In the genomic region with DNA sequence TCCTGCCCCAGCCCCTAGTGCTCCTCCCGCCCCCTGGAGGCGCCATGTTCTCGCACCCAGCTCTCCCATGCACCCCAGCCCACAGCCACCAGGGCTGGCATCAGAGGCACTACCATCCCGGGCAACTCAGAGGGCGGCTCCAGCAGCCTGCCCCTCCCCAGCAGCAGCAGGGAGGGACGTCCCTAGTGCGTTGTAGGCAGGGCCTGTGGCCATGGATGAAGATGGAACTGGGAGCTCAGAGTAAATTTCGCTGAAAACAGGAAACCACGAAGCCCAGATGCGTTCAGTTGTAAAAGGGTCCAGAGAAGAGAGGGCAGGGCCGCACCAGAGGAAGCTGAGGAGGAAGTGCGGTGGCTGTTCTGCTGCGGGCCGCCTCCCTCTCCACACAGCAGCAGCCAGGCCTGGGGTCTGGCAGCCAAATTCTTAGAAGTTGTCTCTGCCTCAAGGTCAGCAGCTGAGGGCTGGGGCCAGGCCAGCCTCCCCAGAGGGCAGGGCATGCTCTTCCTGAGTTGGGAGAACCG, we compare ENCODE assay signal across 9 cellular contexts. TPM values are rescaled to one million over a fixed set of nuclear protein-coding genes. Genes with fewer than 3 reads are reported as not detected.
DNase-seq lines count a peak whose midpoint lies in the region; ATAC-seq and TF ChIP-seq lines count a peak whose summit lies in the region.
"Had no signal": no experiment of that assay in that cellular context is flagged by ENCODE, and none has a peak within 500 bp of the region (broad histone marks: within the 10 kb centered on the region; RNA-seq: fewer than 3 reads in every experiment).

No MANE protein-coding gene starts in this region.

- peaks cover 25% of the 10 kb centered on the region for H3K36me3 ChIP-seq in effector memory CD4-positive, alpha-beta T cell (ENCODE audit: control insufficient read depth, insufficient read depth, low read length)

- H3K27me3 ChIP-seq in effector memory CD4-positive, alpha-beta T cell (replicated peaks; ENCODE audit: control insufficient read depth, insufficient read depth, low read length, poor library complexity, severe bottlenecking): no peaks in the 10 kb centered on the region

- H3K4me3 ChIP-seq in GM12864 (ENCODE audit: low read depth, low read length): no peak overlapping the region
- no peak overlapping the region for H3K4me3 ChIP-seq in effector memory CD4-positive, alpha-beta T cell (ENCODE audit: insufficient read depth, low read depth, low read length, poor library complexity, severe bottlenecking)

- no peaks in the 10 kb centered on the region for H3K9me3 ChIP-seq in effector memory CD4-positive, alpha-beta T cell (ENCODE audit: control insufficient read depth, low read length)

- peaks cover 99% of the 10 kb centered on the region for H3K4me1 ChIP-seq in effector memory CD4-positive, alpha-beta T cell (ENCODE audit: control insufficient read depth, insufficient read depth, low read length, poor library complexity, severe bottlenecking)

- ATAC-seq in HG03095 (IDR thresholded peaks at IDR 0.05; ENCODE audit: unreplicated experiment): peak; percentile 63
- no peak for ATAC-seq in GM21526 (IDR thresholded peaks at IDR 0.05; ENCODE audit: low FRiP score, unreplicated experiment)

- H3K27ac ChIP-seq in effector memory CD4-positive, alpha-beta T cell (ENCODE audit: insufficient read depth, low read length, poor library complexity, severe bottlenecking): peak overlapping the region; percentile 78
- H3K27ac ChIP-seq: epithelial cell of prostate had no signal

- peak; percentile 15 for TF ChIP-seq CTCF in GM12864 (IDR thresholded peaks at IDR 0.05; ENCODE audit: low read depth, low read length, missing control alignments)

- peak; percentile 70 for DNase-seq in GM12864 (ENCODE audit: low read depth)
- peak; percentile 52 for DNase-seq in activated CD4-positive, alpha-beta T cell treated with anti-CD3 and anti-CD28 coated beads for 1 hour
- peak; percentile 63 to 72 (median 69) for DNase-seq in effector memory CD4-positive, alpha-beta T cell
- DNase-seq in pons (ENCODE audit: low spot score): peak; percentile 83
- DNase-seq in ureter (ENCODE audit: low spot score): no peak
- no peak for DNase-seq in COLO668 (lab: John Stamatoyannopoulos, UW; ENCODE audit: unreplicated experiment)

RNA-seq across cellular contexts. Expression of a gene that starts 24.6 kb away (rescaled TPM):
- 65.6 TPM for total RNA-seq in ureter

RNA-seq across cellular contexts. Expression of a gene that starts 29.2 kb away (rescaled TPM):
- 0.34 TPM for total RNA-seq in ureter

Comparison
In these comparisons a context has a peak if more than half of its experiments do, and no peak if none do; other contexts are left out.
1. DNase-seq: peak in GM12864 (single experiment), activated CD4-positive, alpha-beta T cell treated with anti-CD3 and anti-CD28 coated beads for 1 hour (single experiment), effector memory CD4-positive, alpha-beta T cell (3 of 3) and pons (single experiment); none in ureter (single experiment) and COLO668 (single experiment).